Comparison of ENCODE assay signal across 8 cellular contexts in the genomic region with DNA sequence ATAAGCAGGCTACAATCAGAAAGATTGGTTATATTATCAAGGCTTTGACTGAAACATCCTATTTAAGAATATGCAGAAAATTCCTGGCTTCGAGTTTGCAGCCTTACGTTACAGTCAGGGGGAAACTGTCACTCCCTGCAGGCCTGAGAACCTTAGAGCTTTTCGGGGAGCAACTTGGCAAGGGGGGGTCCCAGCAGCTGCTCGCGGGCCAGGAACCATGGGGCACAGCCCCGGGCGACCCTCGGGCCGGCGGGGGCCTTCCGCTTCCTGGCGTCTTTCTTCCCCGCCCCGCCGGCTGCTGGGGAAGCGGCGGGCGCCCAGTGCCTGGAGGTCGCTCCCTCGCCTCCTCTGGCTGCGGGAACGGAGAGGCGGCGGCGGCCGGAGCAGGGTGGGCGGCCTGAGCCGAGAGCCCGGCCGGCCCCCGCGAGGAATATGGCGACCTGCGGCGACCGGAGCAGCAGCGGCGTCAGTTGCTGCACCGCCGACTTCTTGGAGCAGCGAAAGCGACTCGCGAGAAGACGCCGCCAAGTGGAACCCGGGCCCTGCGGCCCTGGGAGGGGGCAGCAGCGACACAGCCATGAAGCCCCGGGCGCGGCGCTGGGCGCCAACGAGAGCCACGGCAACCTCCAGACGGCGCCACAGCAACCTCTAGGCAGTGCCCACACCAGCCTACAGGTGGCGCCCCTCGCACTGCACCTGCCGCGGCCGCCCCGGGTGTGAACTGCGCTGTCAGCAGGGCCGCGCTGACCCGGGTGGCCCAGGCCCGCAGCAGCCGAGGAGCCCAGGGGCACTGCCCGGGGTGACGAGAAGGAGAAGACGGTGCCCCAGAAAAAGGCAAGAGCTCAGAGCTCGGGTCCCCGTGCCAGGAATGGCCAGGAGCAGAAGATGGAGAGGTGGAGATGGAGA. TPM values are rescaled to one million over a fixed set of nuclear protein-coding genes. Genes with fewer than 3 reads are reported as not detected.
DNase-seq lines count a peak whose midpoint lies in the region; ATAC-seq and TF ChIP-seq lines count a peak whose summit lies in the region.
"Not testable (repeated sequence)": the region's sequence is repeated elsewhere in the genome, so short reads cannot be mapped to it uniquely, and the experiment has no call there.

No MANE protein-coding gene starts in this region.

- not testable (repeated sequence) for H3K9me3 ChIP-seq in mucosa of descending colon; aorta (ENCODE audit: control insufficient read depth, low read length)

- not testable (repeated sequence) for H3K4me1 Mint-ChIP-seq in activated CD4-positive, alpha-beta T cell treated with anti-CD3 and anti-CD28 coated beads, Interleukin-2, amount 10 ng/mL, durations not matched to agents 7 days and 5 days; chondrocyte (ENCODE audit: low read depth)

- POLR2A ChIA-PET in activated CD4-positive, alpha-beta T cell treated with anti-CD3 and anti-CD28 coated beads, Interleukin-2, amount 10 ng/mL, durations not matched to agents 7 days and 5 days (lab: Charles Lee), result not testable (repeated sequence)

- ATAC-seq in GM18517 (IDR thresholded peaks at IDR 0.05; ENCODE audit: unreplicated experiment), result peak; percentile 79
- peak; percentile 75 for ATAC-seq in GM21367 (IDR thresholded peaks at IDR 0.05; ENCODE audit: unreplicated experiment)
- peak; percentile 82 for ATAC-seq in HG02763 (IDR thresholded peaks at IDR 0.05; ENCODE audit: unreplicated experiment)
- peak; percentile 95 for ATAC-seq in HG03354 (IDR thresholded peaks at IDR 0.05; ENCODE audit: poor library complexity, severe bottlenecking, unreplicated experiment)
- ATAC-seq in mucosa of descending colon, result peak; percentile 100
- ATAC-seq in aorta (ENCODE audit: low FRiP score), result peak; percentile 90

- intact Hi-C loops in mucosa of descending colon (cut with DNase I, micrococcal nuclease); aorta (cut with DNase I): not testable (repeated sequence)

- not testable (repeated sequence) for H3K36me3 Mint-ChIP-seq in activated CD4-positive, alpha-beta T cell treated with anti-CD3 and anti-CD28 coated beads, Interleukin-2, amount 10 ng/mL, durations not matched to agents 7 days and 5 days (ENCODE audit: low read depth); chondrocyte (ENCODE audit: low read depth)

- H3K9me3 Mint-ChIP-seq in activated CD4-positive, alpha-beta T cell treated with anti-CD3 and anti-CD28 coated beads, Interleukin-2, amount 10 ng/mL, durations not matched to agents 7 days and 5 days; chondrocyte (ENCODE audit: low read depth): not testable (repeated sequence)

- H3K4me1 ChIP-seq in mucosa of descending colon (ENCODE audit: low read depth); aorta (ENCODE audit: control insufficient read depth in 1 of 2, insufficient read depth in 2 of 2, low read length in 2 of 2): not testable (repeated sequence)

- CTCF ChIA-PET in activated CD4-positive, alpha-beta T cell treated with anti-CD3 and anti-CD28 coated beads, Interleukin-2, amount 10 ng/mL, durations not matched to agents 7 days and 5 days (lab: Charles Lee), result not testable (repeated sequence)

- H3K27me3 Mint-ChIP-seq in activated CD4-positive, alpha-beta T cell treated with anti-CD3 and anti-CD28 coated beads, Interleukin-2, amount 10 ng/mL, durations not matched to agents 7 days and 5 days; chondrocyte (ENCODE audit: low read depth): not testable (repeated sequence)

- not testable (repeated sequence) for H3K36me3 ChIP-seq in mucosa of descending colon (ENCODE audit: low read depth); aorta (ENCODE audit: control insufficient read depth in 1 of 2, insufficient read depth in 2 of 2, low read length in 1 of 2)

- DNase-seq in activated CD4-positive, alpha-beta T cell treated with anti-CD3 and anti-CD28 coated beads, Interleukin-2, amount 10 ng/mL, durations not matched to agents 7 days and 5 days, result peak; percentile 18
- not testable (repeated sequence) for DNase-seq in chondrocyte (ENCODE audit: low spot score)
- DNase-seq in mucosa of descending colon (peak in 2 of 3 donors; percentile 0 to 24), aorta (peak in 1 of 2 donors; percentile 18)

- 1 to 3% methylated on average over 13 to 17 of the region's 75 CpGs for WGBS in aorta, 2 donors

- peak; percentile 46 for TF ChIP-seq CTCF in chondrocyte (IDR thresholded peaks at IDR 0.05)
- TF ChIP-seq CTCF in mucosa of descending colon (IDR thresholded peaks at IDR 0.05), result not testable (repeated sequence)

- not testable (repeated sequence) for H3K27me3 ChIP-seq in aorta (ENCODE audit: control insufficient read depth in 1 of 2, insufficient read depth in 2 of 2, low read length in 1 of 2)

- not testable (repeated sequence) for H3K4me3 Mint-ChIP-seq in activated CD4-positive, alpha-beta T cell treated with anti-CD3 and anti-CD28 coated beads, Interleukin-2, amount 10 ng/mL, durations not matched to agents 7 days and 5 days; chondrocyte (ENCODE audit: unreplicated experiment)

- H3K27ac Mint-ChIP-seq in activated CD4-positive, alpha-beta T cell treated with anti-CD3 and anti-CD28 coated beads, Interleukin-2, amount 10 ng/mL, durations not matched to agents 7 days and 5 days; chondrocyte (ENCODE audit: unreplicated experiment): not testable (repeated sequence)

- H3K4me3 ChIP-seq in mucosa of descending colon; aorta (ENCODE audit: low read length in 2 of 2): not testable (repeated sequence)

- not testable (repeated sequence) for H3K27ac ChIP-seq in aorta (ENCODE audit: low read depth in 1 of 2, low read length in 2 of 2)

RNA-seq across cellular contexts. Expression of gene NPIPB6, which starts 1.2 kb away (rescaled TPM):
- 1 to 10 TPM; 1.1 to 1.4 TPM for total RNA-seq in activated CD4-positive, alpha-beta T cell treated with anti-CD3 and anti-CD28 coated beads, Interleukin-2, amount 10 ng/mL, durations not matched to agents 7 days and 5 days
- total RNA-seq in chondrocyte, result 1.9 to 4.6 TPM (median 3.4 TPM) in 3 replicates
- total RNA-seq in mucosa of descending colon, result 1 to 10 TPM in 2 of 3 donors, under 1 TPM in 1; 0.94 to 4.3 (median 1.0) TPM
- 1 to 10 TPM; 2.3 to 3.3 TPM for total RNA-seq in aorta
- polyA plus RNA-seq in aorta, result 1 to 10 TPM; 1.3 to 1.5 TPM

RNA-seq across cellular contexts. Expression of gene EIF3CL, which starts 39.1 kb away (rescaled TPM):
- total RNA-seq in activated CD4-positive, alpha-beta T cell treated with anti-CD3 and anti-CD28 coated beads, Interleukin-2, amount 10 ng/mL, durations not matched to agents 7 days and 5 days, result 100 to 1,000 TPM in 1 of 2 experiments, 10 to 100 TPM in 1; 84.0 to 101 TPM
- 62.1 to 102 TPM (median 74.2 TPM) in 3 replicates for total RNA-seq in chondrocyte
- total RNA-seq in mucosa of descending colon, result 100 to 1,000 TPM in 1 of 3 donors, 10 to 100 TPM in 2; 36.5 to 104 (median 52.4) TPM
- total RNA-seq in aorta, result 10 to 100 TPM; 62.6 to 88.0 TPM
- 10 to 100 TPM; 40.7 to 41.6 TPM for polyA plus RNA-seq in aorta
